14 cellular contexts compared by ENCODE assay signal in the genomic region with DNA sequence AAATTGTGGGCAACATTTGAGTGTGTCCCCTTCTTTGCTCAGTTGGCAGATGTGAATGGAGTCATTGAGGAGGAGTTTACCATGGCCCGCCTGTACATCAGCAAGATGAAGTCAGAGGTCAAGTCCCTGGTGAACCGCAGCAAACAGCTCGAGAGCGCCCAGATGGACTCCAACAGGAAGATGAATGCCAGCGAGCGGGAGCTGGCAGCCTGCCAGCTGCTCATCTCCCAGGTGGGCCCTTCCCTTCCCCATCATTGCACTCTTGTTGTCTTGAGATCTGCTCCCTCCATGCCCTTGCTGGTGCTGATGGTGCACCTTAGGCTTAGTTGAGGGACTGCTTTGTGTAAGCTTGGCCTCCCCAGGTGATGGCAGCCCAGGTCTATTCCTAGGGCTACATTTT. TPM values are rescaled to one million over a fixed set of nuclear protein-coding genes. Genes with fewer than 3 reads are reported as not detected.
"Had no signal": no experiment of that assay in that cellular context is flagged by ENCODE, and none has a peak within 500 bp of the region (broad histone marks: within the 10 kb centered on the region; RNA-seq: fewer than 3 reads in every experiment).

No MANE protein-coding gene starts in this region.

- H3K4me3 ChIP-seq: hepatocyte, left ventricle myocardium inferior, right atrium auricular region, thyroid gland, uterus had no signal

- H3K79me2 ChIP-seq: hepatocyte, parathyroid adenoma had no signal

- H3K9me3 ChIP-seq: left ventricle myocardium inferior, right atrium auricular region, thyroid gland, uterus had no signal

- H3K36me3 ChIP-seq: left ventricle myocardium inferior, right atrium auricular region, thyroid gland, uterus, WERI-Rb-1 had no signal

- H3K4me2 ChIP-seq: hepatocyte had no signal

- H3K4me1 ChIP-seq: left ventricle myocardium inferior, right atrium auricular region, thyroid gland, uterus had no signal

- H3K9ac ChIP-seq: parathyroid adenoma had no signal

- H3K27me3 ChIP-seq: hepatocyte, right atrium auricular region, thyroid gland, uterus had no signal

- H2AFZ ChIP-seq: hepatocyte, parathyroid adenoma had no signal

- ATAC-seq: activated CD4-positive, alpha-beta T cell treated with anti-CD3 and anti-CD28 coated beads for 36 hours had no signal

- DNase-seq: activated CD4-positive, alpha-beta memory T cell treated with anti-CD3 and anti-CD28 coated beads, Interleukin-2, amount 10 ng/mL, durations not matched to agents 7 days and 5 days; activated CD4-positive, alpha-beta T cell treated with anti-CD3 and anti-CD28 coated beads for 36 hours; activated naive CD8-positive, alpha-beta T cell treated with anti-CD3 and anti-CD28 coated beads, Interleukin-2, amount 10 ng/mL, durations not matched to agents 7 days and 5 days; dermis blood vessel endothelial cell; kidney; left ventricle myocardium inferior; mesenchymal stem cell; small intestine; thyroid gland; uterus; WERI-Rb-1 had no signal

- H3K27ac ChIP-seq: hepatocyte, left ventricle myocardium inferior, parathyroid adenoma, right atrium auricular region, thyroid gland, uterus, WERI-Rb-1 had no signal

RNA-seq across cellular contexts. Expression of a gene that starts 47.5 kb away (rescaled TPM):
- total RNA-seq: activated CD4-positive, alpha-beta T cell treated with anti-CD3 and anti-CD28 coated beads for 36 hours; activated naive CD8-positive, alpha-beta T cell treated with anti-CD3 and anti-CD28 coated beads, Interleukin-2, amount 10 ng/mL, durations not matched to agents 7 days and 5 days; dermis blood vessel endothelial cell; left ventricle myocardium inferior had no signal
